ENCODE assay signal across 9 cellular contexts in the genomic region with DNA sequence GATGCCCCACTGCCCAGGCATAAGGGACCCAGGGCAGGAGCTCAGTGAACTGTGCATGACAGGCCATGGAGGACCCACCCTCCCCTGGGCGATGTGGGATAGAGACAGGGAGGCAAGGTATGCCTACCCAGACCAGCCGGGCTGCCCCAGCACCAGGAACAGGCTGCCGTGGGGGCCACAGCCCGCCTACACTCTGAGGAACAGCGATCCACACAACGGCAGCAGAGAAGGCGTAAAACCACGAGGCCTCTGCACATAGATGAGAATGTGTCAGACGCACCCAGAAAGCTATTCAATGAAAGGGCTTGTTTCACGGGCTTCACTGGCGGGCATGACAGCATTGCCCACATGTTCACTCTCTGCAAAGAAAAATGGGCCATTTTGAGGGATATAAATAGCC. TPM values are rescaled to one million over a fixed set of nuclear protein-coding genes. Genes with fewer than 3 reads are reported as not detected.
DNase-seq lines count a peak whose midpoint lies in the region; ATAC-seq and FAIRE-seq lines count a peak whose summit lies in the region.
"Had no signal": no experiment of that assay in that cellular context is flagged by ENCODE, and none has a peak within 500 bp of the region (broad histone marks: within the 10 kb centered on the region; RNA-seq: fewer than 3 reads in every experiment).

No MANE protein-coding gene starts in this region.

- peak overlapping the region; percentile 11 for H3K4me3 Mint-ChIP-seq in T-helper 2 cell treated with Interferon-gamma antibody and Interleukin-4, amounts not matched to agents 5 μg/mL and 100 μg/mL, for 36 hours
- peak overlapping the region; percentile 66 for H3K4me3 Mint-ChIP-seq in central memory CD8-positive, alpha-beta T cell

- peak; percentile 80 for ATAC-seq in central memory CD8-positive, alpha-beta T cell (replicated peaks; ENCODE audit: extremely low read depth, poor library complexity, severe bottlenecking)
- ATAC-seq in HG03139 (IDR thresholded peaks at IDR 0.05; ENCODE audit: unreplicated experiment) (no peak), esophagus mucosa (no peak)

- DNase-seq in GM18507 (ENCODE audit: extremely low spot score, insufficient read length, low read depth) (no peak), NCI-H446 (lab: John Stamatoyannopoulos, UW) (no peak), NCI-H2196 treated with DMSO at 0.1 percent for 48 hours (lab: John Stamatoyannopoulos, UW; ENCODE audit: unreplicated experiment) (no peak)
- peak; percentile 57 for DNase-seq in T-helper 2 cell treated with Interferon-gamma antibody and Interleukin-4, amounts not matched to agents 5 μg/mL and 100 μg/mL, for 36 hours (ENCODE audit: low spot score)
- DNase-seq in central memory CD8-positive, alpha-beta T cell (ENCODE audit: low spot score in 2 of 2), result peak; percentile 43 to 66
- peak; percentile 48 for DNase-seq in stimulated activated CD4-positive, alpha-beta T cell treated with anti-CD3 and anti-CD28 coated beads, Interleukin-2, amount 100 ng/mL, for 4 hours (ENCODE audit: low read depth)

- peaks cover 66% of the 10 kb centered on the region for H3K36me3 Mint-ChIP-seq in T-helper 2 cell treated with Interferon-gamma antibody and Interleukin-4, amounts not matched to agents 5 μg/mL and 100 μg/mL, for 36 hours (ENCODE audit: low read depth)
- peaks cover 55% of the 10 kb centered on the region for H3K36me3 Mint-ChIP-seq in central memory CD8-positive, alpha-beta T cell (ENCODE audit: insufficient read depth)

- peak overlapping the region; percentile 87 for H3K27ac Mint-ChIP-seq in T-helper 2 cell treated with Interferon-gamma antibody and Interleukin-4, amounts not matched to agents 5 μg/mL and 100 μg/mL, for 36 hours
- H3K27ac Mint-ChIP-seq in central memory CD8-positive, alpha-beta T cell (ENCODE audit: low read depth), result peak overlapping the region; percentile 90

- no peaks in the 10 kb centered on the region for H3K9me3 Mint-ChIP-seq in T-helper 2 cell treated with Interferon-gamma antibody and Interleukin-4, amounts not matched to agents 5 μg/mL and 100 μg/mL, for 36 hours
- H3K9me3 Mint-ChIP-seq in central memory CD8-positive, alpha-beta T cell, result no peaks in the 10 kb centered on the region

- peak; percentile 55 for FAIRE-seq in GM18507 (lab: Jason Lieb, UNC)
- FAIRE-seq: bronchial epithelial cell had no signal

- peaks cover 73% of the 10 kb centered on the region for H3K4me1 Mint-ChIP-seq in T-helper 2 cell treated with Interferon-gamma antibody and Interleukin-4, amounts not matched to agents 5 μg/mL and 100 μg/mL, for 36 hours (ENCODE audit: low read depth)
- peaks cover 91% of the 10 kb centered on the region for H3K4me1 Mint-ChIP-seq in central memory CD8-positive, alpha-beta T cell

- no peaks in the 10 kb centered on the region for H3K27me3 Mint-ChIP-seq in T-helper 2 cell treated with Interferon-gamma antibody and Interleukin-4, amounts not matched to agents 5 μg/mL and 100 μg/mL, for 36 hours (ENCODE audit: low read depth)
- H3K27me3 Mint-ChIP-seq in central memory CD8-positive, alpha-beta T cell, result no peaks in the 10 kb centered on the region

RNA-seq across cellular contexts. Expression of a gene that starts 49.5 kb away (rescaled TPM):
- total RNA-seq in esophagus mucosa, result 30.4 TPM

Comparison
In these comparisons a context has a peak if more than half of its experiments do, and no peak if none do; other contexts are left out.
1. DNase-seq: peak in T-helper 2 cell treated with Interferon-gamma antibody and Interleukin-4, amounts not matched to agents 5 μg/mL and 100 μg/mL, for 36 hours (single experiment), central memory CD8-positive, alpha-beta T cell (2 of 2) and stimulated activated CD4-positive, alpha-beta T cell treated with anti-CD3 and anti-CD28 coated beads, Interleukin-2, amount 100 ng/mL, for 4 hours (single experiment); none in GM18507 (single experiment), NCI-H446 (0 of 2) and NCI-H2196 treated with DMSO at 0.1 percent for 48 hours (single experiment).